Comparison of ENCODE assay signal across 8 cellular contexts in genomic region chr16:2148714-2149629, GRCh38. TPM values are rescaled to one million over a fixed set of nuclear protein-coding genes. Genes with fewer than 3 reads are reported as not detected.
DNase-seq lines count a peak whose midpoint lies in the region; ATAC-seq and TF ChIP-seq lines count a peak whose summit lies in the region.

No MANE protein-coding gene starts in this region.

- H3K4me1 Mint-ChIP-seq in activated CD4-positive, alpha-beta T cell treated with anti-CD3 and anti-CD28 coated beads for 36 hours = peaks cover 15% of the 10 kb centered on the region
- peaks cover 54% of the 10 kb centered on the region for H3K4me1 Mint-ChIP-seq in osteocyte (ENCODE audit: unreplicated experiment)

- H3K27me3 ChIP-seq in Peyer's patch = no peaks in the 10 kb centered on the region
- peaks cover 12% of the 10 kb centered on the region for H3K27me3 ChIP-seq in ectodermal cell (ENCODE audit: control insufficient read depth, insufficient read depth, low read length, poor library complexity, severe bottlenecking)

- DNase-seq in activated CD4-positive, alpha-beta T cell treated with anti-CD3 and anti-CD28 coated beads for 36 hours = peak; percentile 61
- no peak for DNase-seq in activated CD4-positive, alpha-beta T cell treated with anti-CD3 and anti-CD28 coated beads for 4 hours
- no peak for DNase-seq in Peyer's patch
- no peak for DNase-seq in osteocyte (ENCODE audit: extremely low spot score, unreplicated experiment)
- no peak for DNase-seq in omental fat pad (ENCODE audit: low spot score)
- DNase-seq in NCI-H2081 (lab: John Stamatoyannopoulos, UW) = no peak

- CTCF ChIA-PET in activated CD4-positive, alpha-beta T cell treated with anti-CD3 and anti-CD28 coated beads for 36 hours (lab: Charles Lee) = interaction anchor here (0.6 kb wide), 1 partner anchor 204 kb away, joined by 3 read pairs; no protein-coding TSS in a partner anchor

- peak overlapping the region; percentile 38 for H3K4me3 Mint-ChIP-seq in activated CD4-positive, alpha-beta T cell treated with anti-CD3 and anti-CD28 coated beads for 36 hours
- H3K4me3 Mint-ChIP-seq in osteocyte (ENCODE audit: unreplicated experiment) = peak overlapping the region; percentile 58

- intact Hi-C loops in activated CD4-positive, alpha-beta T cell treated with anti-CD3 and anti-CD28 coated beads for 36 hours (cut with DNase I, micrococcal nuclease) = loop anchor here in 1 of 2 experiments (10.0 kb wide), 1 partner anchor 284 kb away; no protein-coding TSS in a partner anchor

- H3K9me3 ChIP-seq in Peyer's patch (no peaks in the 10 kb centered on the region), ectodermal cell (ENCODE audit: control insufficient read depth, low read length) (no peaks in the 10 kb centered on the region)

- H3K27ac ChIP-seq in Peyer's patch (peak overlapping the region; percentile 25 to 83 (median 46)), ectodermal cell (ENCODE audit: insufficient read depth, low read depth, low read length, poor library complexity, severe bottlenecking) (no peak overlapping the region)

- peaks cover 30% of the 10 kb centered on the region for H3K36me3 Mint-ChIP-seq in activated CD4-positive, alpha-beta T cell treated with anti-CD3 and anti-CD28 coated beads for 36 hours (ENCODE audit: low read depth)
- H3K36me3 Mint-ChIP-seq in osteocyte (ENCODE audit: unreplicated experiment) = peaks cover 4% of the 10 kb centered on the region

- TF ChIP-seq CTCF in Peyer's patch (IDR thresholded peaks at IDR 0.05) (peak in 3 of 6 experiments; percentile 33 to 36 (median 36)), osteocyte (IDR thresholded peaks at IDR 0.05) (no peak), omental fat pad (IDR thresholded peaks at IDR 0.05) (no peak)

- H3K4me1 ChIP-seq in Peyer's patch = peaks cover 12 to 61% (median 28%) of the 10 kb centered on the region in 4 donors
- peaks cover 41% of the 10 kb centered on the region for H3K4me1 ChIP-seq in ectodermal cell (ENCODE audit: control insufficient read depth, insufficient read depth, low read length)

- no peak for TF ChIP-seq POLR2A in Peyer's patch (IDR thresholded peaks at IDR 0.05)

- WGBS in ectodermal cell, 2 experiments = 2% methylated on average over 62 of the region's 62 CpGs

- POLR2A ChIA-PET in activated CD4-positive, alpha-beta T cell treated with anti-CD3 and anti-CD28 coated beads for 36 hours (lab: Charles Lee) = no interaction called here

- ATAC-seq in activated CD4-positive, alpha-beta T cell treated with anti-CD3 and anti-CD28 coated beads for 36 hours = peak; percentile 20
- ATAC-seq in omental fat pad (ENCODE audit: low FRiP score) = no peak
- no peak for ATAC-seq in GM21423 (IDR thresholded peaks at IDR 0.05; ENCODE audit: unreplicated experiment)

- H3K9me3 Mint-ChIP-seq in activated CD4-positive, alpha-beta T cell treated with anti-CD3 and anti-CD28 coated beads for 36 hours (ENCODE audit: low read depth) = no peaks in the 10 kb centered on the region
- H3K9me3 Mint-ChIP-seq in osteocyte (ENCODE audit: unreplicated experiment) = no peaks in the 10 kb centered on the region

- H3K36me3 ChIP-seq in Peyer's patch (peaks cover 0 to 6% (median 0%) of the 10 kb centered on the region in 3 donors), ectodermal cell (ENCODE audit: control insufficient read depth, insufficient read depth, low read length) (peaks cover 4% of the 10 kb centered on the region)

- no peak overlapping the region for H3K27ac Mint-ChIP-seq in activated CD4-positive, alpha-beta T cell treated with anti-CD3 and anti-CD28 coated beads for 36 hours
- no peak overlapping the region for H3K27ac Mint-ChIP-seq in osteocyte (ENCODE audit: unreplicated experiment)

- H3K4me3 ChIP-seq in Peyer's patch (peak overlapping the region; percentile 42 to 69 (median 64)), ectodermal cell (ENCODE audit: insufficient read depth, low read depth, low read length) (peak overlapping the region; percentile 46)

- no peaks in the 10 kb centered on the region for H3K27me3 Mint-ChIP-seq in activated CD4-positive, alpha-beta T cell treated with anti-CD3 and anti-CD28 coated beads for 36 hours
- H3K27me3 Mint-ChIP-seq in osteocyte (ENCODE audit: unreplicated experiment) = no peaks in the 10 kb centered on the region

RNA-seq across cellular contexts. Expression of gene RAB26, which starts 0.5 kb away (rescaled TPM):
- under 1 TPM in 1 of 2 experiments, not detected in 1; 0.21 TPM for total RNA-seq in activated CD4-positive, alpha-beta T cell treated with anti-CD3 and anti-CD28 coated beads for 36 hours
- total RNA-seq in Peyer's patch (10 to 100 TPM; 17.9 to 33.8 (median 24.3) TPM), osteocyte (2.0 and 3.4 TPM in 2 replicates), omental fat pad (1 to 10 TPM in 2 of 4 donors, under 1 TPM in 1, not detected in 1; 0.19 to 2.0 (median 1.1) TPM)
- 2.9 TPM for polyA plus RNA-seq in ectodermal cell (2013, experiment 1 of 4)
- 3.4 TPM for polyA plus RNA-seq in ectodermal cell (2013, experiment 2 of 4)
- polyA plus RNA-seq in ectodermal cell (2013, experiment 3 of 4) = 3.6 TPM
- polyA plus RNA-seq in ectodermal cell (2013, experiment 4 of 4) = 4.9 TPM

RNA-seq across cellular contexts. Expression of gene TRAF7, which starts 6.6 kb away (rescaled TPM):
- total RNA-seq in activated CD4-positive, alpha-beta T cell treated with anti-CD3 and anti-CD28 coated beads for 36 hours = 10 to 100 TPM; 70.7 to 93.7 TPM
- total RNA-seq in Peyer's patch (100 to 1,000 TPM in 1 of 4 donors, 10 to 100 TPM in 3; 51.2 to 120 (median 79.3) TPM), osteocyte (78.1 and 84.9 TPM in 2 replicates), omental fat pad (10 to 100 TPM; 31.9 to 42.7 (median 34.3) TPM)
- polyA plus RNA-seq in ectodermal cell (2013, experiment 1 of 4) = 79.6 TPM
- polyA plus RNA-seq in ectodermal cell (2013, experiment 2 of 4) = 80.0 TPM
- polyA plus RNA-seq in ectodermal cell (2013, experiment 3 of 4) = 53.4 TPM
- 55.0 TPM for polyA plus RNA-seq in ectodermal cell (2013, experiment 4 of 4)

RNA-seq across cellular contexts. Expression of gene PKD1, which starts 13.3 kb away (rescaled TPM):
- total RNA-seq in activated CD4-positive, alpha-beta T cell treated with anti-CD3 and anti-CD28 coated beads for 36 hours = 10 to 100 TPM; 64.3 to 71.2 TPM
- total RNA-seq in Peyer's patch = 100 to 1,000 TPM in 3 of 4 donors, 10 to 100 TPM in 1; 64.6 to 305 (median 188) TPM
- polyA plus RNA-seq in ectodermal cell (2013, experiment 1 of 4) = 65.6 TPM
- polyA plus RNA-seq in ectodermal cell (2013, experiment 2 of 4) = 61.0 TPM
- polyA plus RNA-seq in ectodermal cell (2013, experiment 3 of 4) = 46.6 TPM
- 64.9 TPM for polyA plus RNA-seq in ectodermal cell (2013, experiment 4 of 4)
- 169 and 188 TPM in 2 replicates for total RNA-seq in osteocyte
- 100 to 1,000 TPM in 2 of 4 donors, 10 to 100 TPM in 2; 86.4 to 214 (median 121) TPM for total RNA-seq in omental fat pad

RNA-seq across cellular contexts. Expression of gene CASKIN1, which starts 47.4 kb away (rescaled TPM):
- 1 to 10 TPM in 1 of 2 experiments, under 1 TPM in 1; 0.98 to 1.3 TPM for total RNA-seq in activated CD4-positive, alpha-beta T cell treated with anti-CD3 and anti-CD28 coated beads for 36 hours
- not detected for total RNA-seq in Peyer's patch
- 6.3 TPM for polyA plus RNA-seq in ectodermal cell (2013, experiment 1 of 4)
- 6.1 TPM for polyA plus RNA-seq in ectodermal cell (2013, experiment 2 of 4)
- polyA plus RNA-seq in ectodermal cell (2013, experiment 3 of 4) = 6.8 TPM
- polyA plus RNA-seq in ectodermal cell (2013, experiment 4 of 4) = 6.9 TPM
- total RNA-seq in osteocyte = 2.4 and 3.7 TPM in 2 replicates
- under 1 TPM; 0.12 to 0.19 (median 0.14) TPM for total RNA-seq in omental fat pad

RNA-seq across cellular contexts. Expression of gene MLST8, which starts 56.3 kb away (rescaled TPM):
- total RNA-seq in activated CD4-positive, alpha-beta T cell treated with anti-CD3 and anti-CD28 coated beads for 36 hours = 10 to 100 TPM; 61.3 to 76.1 TPM
- total RNA-seq in Peyer's patch = 10 to 100 TPM; 45.7 to 95.7 (median 69.4) TPM
- 95.1 TPM for polyA plus RNA-seq in ectodermal cell (2013, experiment 1 of 4)
- 95.9 TPM for polyA plus RNA-seq in ectodermal cell (2013, experiment 2 of 4)
- 78.6 TPM for polyA plus RNA-seq in ectodermal cell (2013, experiment 3 of 4)
- 82.2 TPM for polyA plus RNA-seq in ectodermal cell (2013, experiment 4 of 4)
- 57.6 and 60.2 TPM in 2 replicates for total RNA-seq in osteocyte
- 10 to 100 TPM; 29.8 to 44.6 (median 34.6) TPM for total RNA-seq in omental fat pad
